ENCODE assay signal across 9 cellular contexts in genomic region chr4:16140520-16141249, GRCh38. TPM values are rescaled to one million over a fixed set of nuclear protein-coding genes. Genes with fewer than 3 reads are reported as not detected.
DNase-seq lines count a peak whose midpoint lies in the region; ATAC-seq and TF ChIP-seq lines count a peak whose summit lies in the region.
"Had no signal": no experiment of that assay in that cellular context is flagged by ENCODE, and none has a peak within 500 bp of the region (broad histone marks: within the 10 kb centered on the region; RNA-seq: fewer than 3 reads in every experiment).

No MANE protein-coding gene starts in this region.

- TF ChIP-seq POLR2A in IMR-90 (IDR thresholded peaks at IDR 0.05; ENCODE audit: low read depth, low read length), result no peak
- no peak for TF ChIP-seq POLR2A in breast epithelium (IDR thresholded peaks at IDR 0.05)

- H3K4me1 ChIP-seq in IMR-90 (ENCODE audit: control insufficient read depth, insufficient read depth, low read length) (peaks cover 2% of the 10 kb centered on the region; the same call in 1 of the 2 replicates), breast epithelium (peaks cover 8 to 17% of the 10 kb centered on the region in 2 donors)

- H3K79me1 ChIP-seq in IMR-90 (ENCODE audit: low read depth in 1 of 2, low read length in 2 of 2), result no peaks in the 10 kb centered on the region

- no peak overlapping the region for H3K4me2 ChIP-seq in IMR-90 (ENCODE audit: low read depth, low read length)

- H3K9me1 ChIP-seq in IMR-90 (ENCODE audit: insufficient read depth, low read length), result no peaks in the 10 kb centered on the region; the same call in 1 of the 2 replicates

- no peaks in the 10 kb centered on the region for H3K36me3 ChIP-seq in IMR-90 (ENCODE audit: control insufficient read depth, insufficient read depth, low read length)
- no peaks in the 10 kb centered on the region for H3K36me3 ChIP-seq in breast epithelium

- CTCF ChIA-PET in IMR-90 (lab: Yijun Ruan, JAX), result interaction anchor here (1.3 to 1.5 kb wide), 2 partner anchors 13 to 25 kb away, joined by 3 read pairs; no protein-coding TSS in a partner anchor

- no peak overlapping the region for H2BK5ac ChIP-seq in IMR-90 (ENCODE audit: low read depth, low read length, poor library complexity, severe bottlenecking)

- H3K9ac ChIP-seq in IMR-90 (ENCODE audit: low read depth, low read length), result no peak overlapping the region

- no peak overlapping the region for H3K4me3 ChIP-seq in IMR-90 (ENCODE audit: insufficient read depth, low read depth, low read length)
- no peak overlapping the region for H3K4me3 ChIP-seq in breast epithelium

- H3K27me3 ChIP-seq in IMR-90 (ENCODE audit: control insufficient read depth, insufficient read depth, low read length) (peaks cover 17% of the 10 kb centered on the region), breast epithelium (no peaks in the 10 kb centered on the region)

- no peak overlapping the region for H3K14ac ChIP-seq in IMR-90 (replicated peaks; ENCODE audit: low read depth, low read length)

- no peak overlapping the region for H2AK5ac ChIP-seq in IMR-90 (ENCODE audit: low read depth, low read length)

- no CpG with 5 or more reads among the region's 3 CpGs for WGBS in IMR-90 (ENCODE audit: extremely low coverage in 2 of 2, insufficient read length in 1 of 2), 2 experiments

- dilution Hi-C loops in IMR-90 (cut with HindIII; ENCODE audit: low sequenced_read_pairs, unreplicated experiment), result no loop called here

- H2BK120ac ChIP-seq in IMR-90 (ENCODE audit: low read depth, low read length), result no peak overlapping the region

- H2BK15ac ChIP-seq in IMR-90 (ENCODE audit: low read depth, low read length), result no peak overlapping the region

- ATAC-seq in IMR-90 (ENCODE audit: low read depth) (peak; percentile 73), HG03159 (IDR thresholded peaks at IDR 0.05; ENCODE audit: unreplicated experiment) (no peak), HG03354 (IDR thresholded peaks at IDR 0.05; ENCODE audit: poor library complexity, severe bottlenecking, unreplicated experiment) (no peak), HG02623 (IDR thresholded peaks at IDR 0.05; ENCODE audit: unreplicated experiment) (no peak)

- H2BK20ac ChIP-seq in IMR-90 (ENCODE audit: low read depth, low read length), result no peak overlapping the region

- no peak overlapping the region for H4K91ac ChIP-seq in IMR-90 (ENCODE audit: insufficient read depth, low read depth, low read length)

- H2AK9ac ChIP-seq in IMR-90 (replicated peaks; ENCODE audit: low read depth, low read length, poor library complexity), result no peak overlapping the region

- no peaks in the 10 kb centered on the region for H4K20me1 ChIP-seq in IMR-90 (ENCODE audit: insufficient read depth, low read length)

- no peak overlapping the region for H3K23ac ChIP-seq in IMR-90 (ENCODE audit: low read depth, low read length)

- no peak overlapping the region for H4K8ac ChIP-seq in IMR-90 (ENCODE audit: low read depth in 2 of 2, low read length in 2 of 2)

- TF ChIP-seq RAD21 in IMR-90 (IDR thresholded peaks at IDR 0.05; ENCODE audit: low read length), result no peak

- POLR2A ChIA-PET in IMR-90 (lab: Charles Lee; ENCODE audit: unreplicated experiment), result no interaction called here

- no peak overlapping the region for H3K27ac ChIP-seq in IMR-90 (ENCODE audit: insufficient read depth, low read length)
- H3K27ac ChIP-seq in breast epithelium, result peak overlapping the region; percentile 92 to 93

- no peak for TF ChIP-seq CTCF in IMR-90 (conservative IDR thresholded peaks at IDR 0.05; ENCODE audit: low read depth, low read length)
- no peak for TF ChIP-seq CTCF in breast epithelium (IDR thresholded peaks at IDR 0.05)

- H3K56ac ChIP-seq in IMR-90 (ENCODE audit: extremely low read depth, insufficient read depth, low read length), result no peak overlapping the region

- peak; percentile 62 for DNase-seq in AG20443 (ENCODE audit: low spot score)
- DNase-seq in IMR-90, result peak; percentile 68
- DNase-seq in breast epithelium (ENCODE audit: low spot score in 2 of 2), result peak; percentile 63 to 95
- peak; percentile 23 to 87 for DNase-seq in lung microvascular endothelial cell (ENCODE audit: low read depth in 2 of 2)
- DNase-seq in NK-92 treated with Interleukin-12 subunit alpha and Interleukin-12 subunit beta, amount 100 ng/mL, for 24 hours (lab: John Stamatoyannopoulos, UW), result no peak
- DNase-seq: activated B cell treated with CpG ODN at 0.5 μM for 24 hours had no signal

- H2AFZ ChIP-seq in IMR-90 (replicated peaks; ENCODE audit: low read length, poor library complexity), result no peak overlapping the region

- H3K4ac ChIP-seq in IMR-90 (ENCODE audit: low read depth, low read length), result no peak overlapping the region

- H3K9me3 ChIP-seq in IMR-90 (ENCODE audit: control insufficient read depth, insufficient read depth, low read length) (peaks cover 2% of the 10 kb centered on the region; the same call in 1 of the 2 replicates), breast epithelium (peaks cover 5 to 6% of the 10 kb centered on the region in 2 donors)

- BruUV-seq in IMR-90 (replicated peaks; lab: Mats Ljungman, UMichigan), result no TSS peak

- no peak overlapping the region for H4K5ac ChIP-seq in IMR-90 (ENCODE audit: low read depth, low read length)

- no peak overlapping the region for H3K18ac ChIP-seq in IMR-90 (ENCODE audit: low read depth, low read length)

- intact Hi-C loops in IMR-90 (cut with micrococcal nuclease) (no loop called here), breast epithelium (cut with DNase I; ENCODE audit: low total_unique reads) (no loop called here)

- in situ Hi-C loops in IMR-90 (cut with MboI; ENCODE audit: low sequenced_read_pairs), result no loop called here

TF ChIP-seq in IMR-90, 13 proteins besides CTCF, POLR2A, EP300 and RAD21:
- TF ChIP-seq MAZ (IDR thresholded peaks at IDR 0.05; ENCODE audit: borderline replicate concordance, low read depth, low read length), result no peak
- no peak for TF ChIP-seq NFE2L2 (IDR thresholded peaks at IDR 0.05; ENCODE audit: low read depth, low read length)
- no peak for TF ChIP-seq RCOR1 (IDR thresholded peaks at IDR 0.05; ENCODE audit: insufficient replicate concordance, low read length)
- no peak for TF ChIP-seq MAFK (IDR thresholded peaks at IDR 0.05; ENCODE audit: low read depth, low read length)
- no peak for TF ChIP-seq MXI1 (IDR thresholded peaks at IDR 0.05; ENCODE audit: borderline replicate concordance, low read depth, low read length)
- TF ChIP-seq CEBPB (IDR thresholded peaks at IDR 0.05; ENCODE audit: low read depth, low read length), result no peak

RNA-seq across cellular contexts. Expression of gene PROM1, which starts 56.9 kb away (rescaled TPM):
- total RNA-seq in IMR-90 (2012; rRNA removed) (not detected in 2 replicates), breast epithelium (100 to 1,000 TPM in 1 of 3 donors, 10 to 100 TPM in 1, under 1 TPM in 1; 0.64 to 106 (median 40.0) TPM), lung microvascular endothelial cell (under 0.01 TPM in 1 of 2 replicates, not detected in the other)
- not detected in 2 replicates for polyA plus RNA-seq in IMR-90 (2012; rRNA removed)
- not detected in 2 replicates for polyA plus RNA-seq in IMR-90 (2012; cell fraction: cytosol; rRNA removed)
- not detected in 2 replicates for polyA plus RNA-seq in IMR-90 (2012; cell fraction: nucleus; rRNA removed; ENCODE audit: low replicate concordance)
- total RNA-seq: activated B cell treated with CpG ODN at 0.5 μM for 24 hours had no signal
